1 cellular context compared by ENCODE assay signal in the genomic region with DNA sequence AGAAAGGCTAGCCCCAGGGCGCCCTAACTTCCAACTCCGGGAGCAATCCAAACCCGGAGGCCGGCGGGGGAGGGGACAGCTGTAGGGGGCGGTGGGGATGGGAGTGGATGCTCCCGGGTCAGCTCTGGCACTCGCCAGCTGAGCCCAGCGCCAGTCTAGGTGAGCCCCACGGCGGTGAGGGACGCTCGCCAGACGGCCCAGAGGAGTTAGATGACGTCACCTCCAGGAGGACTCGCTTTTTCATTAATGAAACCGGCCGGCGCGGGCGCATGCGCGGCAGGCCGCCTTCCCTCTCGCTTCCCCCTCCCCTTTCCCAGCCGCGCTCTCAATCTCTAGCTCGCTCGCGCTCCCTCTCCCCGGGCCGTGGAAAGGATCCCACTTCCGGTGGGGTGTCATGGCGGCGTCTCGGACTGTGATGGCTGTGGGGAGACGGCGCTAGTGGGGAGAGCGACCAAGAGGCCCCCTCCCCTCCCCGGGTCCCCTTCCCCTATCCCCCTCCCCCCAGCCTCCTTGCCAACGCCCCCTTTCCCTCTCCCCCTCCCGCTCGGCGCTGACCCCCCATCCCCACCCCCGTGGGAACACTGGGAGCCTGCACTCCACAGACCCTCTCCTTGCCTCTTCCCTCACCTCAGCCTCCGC.
TF ChIP-seq lines count a peak whose summit lies in the region.

A gene with protein sequence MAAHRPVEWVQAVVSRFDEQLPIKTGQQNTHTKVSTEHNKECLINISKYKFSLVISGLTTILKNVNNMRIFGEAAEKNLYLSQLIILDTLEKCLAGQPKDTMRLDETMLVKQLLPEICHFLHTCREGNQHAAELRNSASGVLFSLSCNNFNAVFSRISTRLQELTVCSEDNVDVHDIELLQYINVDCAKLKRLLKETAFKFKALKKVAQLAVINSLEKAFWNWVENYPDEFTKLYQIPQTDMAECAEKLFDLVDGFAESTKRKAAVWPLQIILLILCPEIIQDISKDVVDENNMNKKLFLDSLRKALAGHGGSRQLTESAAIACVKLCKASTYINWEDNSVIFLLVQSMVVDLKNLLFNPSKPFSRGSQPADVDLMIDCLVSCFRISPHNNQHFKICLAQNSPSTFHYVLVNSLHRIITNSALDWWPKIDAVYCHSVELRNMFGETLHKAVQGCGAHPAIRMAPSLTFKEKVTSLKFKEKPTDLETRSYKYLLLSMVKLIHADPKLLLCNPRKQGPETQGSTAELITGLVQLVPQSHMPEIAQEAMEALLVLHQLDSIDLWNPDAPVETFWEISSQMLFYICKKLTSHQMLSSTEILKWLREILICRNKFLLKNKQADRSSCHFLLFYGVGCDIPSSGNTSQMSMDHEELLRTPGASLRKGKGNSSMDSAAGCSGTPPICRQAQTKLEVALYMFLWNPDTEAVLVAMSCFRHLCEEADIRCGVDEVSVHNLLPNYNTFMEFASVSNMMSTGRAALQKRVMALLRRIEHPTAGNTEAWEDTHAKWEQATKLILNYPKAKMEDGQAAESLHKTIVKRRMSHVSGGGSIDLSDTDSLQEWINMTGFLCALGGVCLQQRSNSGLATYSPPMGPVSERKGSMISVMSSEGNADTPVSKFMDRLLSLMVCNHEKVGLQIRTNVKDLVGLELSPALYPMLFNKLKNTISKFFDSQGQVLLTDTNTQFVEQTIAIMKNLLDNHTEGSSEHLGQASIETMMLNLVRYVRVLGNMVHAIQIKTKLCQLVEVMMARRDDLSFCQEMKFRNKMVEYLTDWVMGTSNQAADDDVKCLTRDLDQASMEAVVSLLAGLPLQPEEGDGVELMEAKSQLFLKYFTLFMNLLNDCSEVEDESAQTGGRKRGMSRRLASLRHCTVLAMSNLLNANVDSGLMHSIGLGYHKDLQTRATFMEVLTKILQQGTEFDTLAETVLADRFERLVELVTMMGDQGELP (N-terminal part only) (plus strand): TSS at position 378 of the 639 bp plus-strand sequence. CDS start 333 bp downstream, outside the sequence.

TF ChIP-seq in HEK293, 187 proteins besides CTCF, POLR2A, EP300 and RAD21 (continued from another document):
- TF ChIP-seq, protein P1, sequence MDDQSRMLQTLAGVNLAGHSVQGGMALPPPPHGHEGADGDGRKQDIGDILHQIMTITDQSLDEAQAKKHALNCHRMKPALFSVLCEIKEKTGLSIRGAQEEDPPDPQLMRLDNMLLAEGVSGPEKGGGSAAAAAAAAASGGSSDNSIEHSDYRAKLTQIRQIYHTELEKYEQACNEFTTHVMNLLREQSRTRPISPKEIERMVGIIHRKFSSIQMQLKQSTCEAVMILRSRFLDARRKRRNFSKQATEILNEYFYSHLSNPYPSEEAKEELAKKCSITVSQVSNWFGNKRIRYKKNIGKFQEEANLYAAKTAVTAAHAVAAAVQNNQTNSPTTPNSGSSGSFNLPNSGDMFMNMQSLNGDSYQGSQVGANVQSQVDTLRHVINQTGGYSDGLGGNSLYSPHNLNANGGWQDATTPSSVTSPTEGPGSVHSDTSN (CRISPR knock-in tag; IDR thresholded peaks at IDR 0.05) = no peak; the same call in 1 of the 2 replicates
- no peak for TF ChIP-seq ZNF175 (tag by site-specific recombination; IDR thresholded peaks at IDR 0.05)
